ENCODE assay signal across 2 cellular contexts in genomic region chr11:75386912-75387311, GRCh38.
TF ChIP-seq lines count a peak whose summit lies in the region.

No MANE protein-coding gene starts in this region.

TF ChIP-seq in IMR-90, 13 proteins besides CTCF, POLR2A, EP300 and RAD21:
- no peak for TF ChIP-seq RCOR1 (IDR thresholded peaks at IDR 0.05; ENCODE audit: insufficient replicate concordance, low read length)
- no peak for TF ChIP-seq MXI1 (IDR thresholded peaks at IDR 0.05; ENCODE audit: borderline replicate concordance, low read depth, low read length)
- TF ChIP-seq FOS (IDR thresholded peaks at IDR 0.05; ENCODE audit: low read depth, low read length), result no peak
- no peak for TF ChIP-seq CEBPB (IDR thresholded peaks at IDR 0.05; ENCODE audit: low read depth, low read length)
- no peak for TF ChIP-seq USF2 (IDR thresholded peaks at IDR 0.05; ENCODE audit: low read depth, low read length)
- no peak for TF ChIP-seq SMC3 (IDR thresholded peaks at IDR 0.05; ENCODE audit: low read depth, low read length)

TF ChIP-seq in WTC11, 78 proteins besides CTCF, POLR2A, EP300 and RAD21:
- TF ChIP-seq TCF7 (CRISPR knock-in tag; IDR thresholded peaks at IDR 0.05; ENCODE audit: low read depth) (no peak), ETV6 (CRISPR knock-in tag; IDR thresholded peaks at IDR 0.05) (no peak), NR1H2 (CRISPR knock-in tag; IDR thresholded peaks at IDR 0.05) (no peak), ATF1 (CRISPR knock-in tag; IDR thresholded peaks at IDR 0.05) (no peak), USF1 (CRISPR knock-in tag; IDR thresholded peaks at IDR 0.05) (no peak), ZNF416 (CRISPR knock-in tag; IDR thresholded peaks at IDR 0.05) (no peak), ATF2 (CRISPR knock-in tag; IDR thresholded peaks at IDR 0.05; ENCODE audit: borderline replicate concordance, low read depth) (no peak), STAT6 (CRISPR knock-in tag; conservative IDR thresholded peaks at IDR 0.05; ENCODE audit: low read depth) (no peak)
- TF ChIP-seq, protein P1, sequence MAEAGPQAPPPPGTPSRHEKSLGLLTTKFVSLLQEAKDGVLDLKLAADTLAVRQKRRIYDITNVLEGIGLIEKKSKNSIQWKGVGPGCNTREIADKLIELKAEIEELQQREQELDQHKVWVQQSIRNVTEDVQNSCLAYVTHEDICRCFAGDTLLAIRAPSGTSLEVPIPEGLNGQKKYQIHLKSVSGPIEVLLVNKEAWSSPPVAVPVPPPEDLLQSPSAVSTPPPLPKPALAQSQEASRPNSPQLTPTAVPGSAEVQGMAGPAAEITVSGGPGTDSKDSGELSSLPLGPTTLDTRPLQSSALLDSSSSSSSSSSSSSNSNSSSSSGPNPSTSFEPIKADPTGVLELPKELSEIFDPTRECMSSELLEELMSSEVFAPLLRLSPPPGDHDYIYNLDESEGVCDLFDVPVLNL (CRISPR knock-in tag; IDR thresholded peaks at IDR 0.05; ENCODE audit: borderline replicate concordance, low read depth), result no peak
- TF ChIP-seq, protein P2, sequence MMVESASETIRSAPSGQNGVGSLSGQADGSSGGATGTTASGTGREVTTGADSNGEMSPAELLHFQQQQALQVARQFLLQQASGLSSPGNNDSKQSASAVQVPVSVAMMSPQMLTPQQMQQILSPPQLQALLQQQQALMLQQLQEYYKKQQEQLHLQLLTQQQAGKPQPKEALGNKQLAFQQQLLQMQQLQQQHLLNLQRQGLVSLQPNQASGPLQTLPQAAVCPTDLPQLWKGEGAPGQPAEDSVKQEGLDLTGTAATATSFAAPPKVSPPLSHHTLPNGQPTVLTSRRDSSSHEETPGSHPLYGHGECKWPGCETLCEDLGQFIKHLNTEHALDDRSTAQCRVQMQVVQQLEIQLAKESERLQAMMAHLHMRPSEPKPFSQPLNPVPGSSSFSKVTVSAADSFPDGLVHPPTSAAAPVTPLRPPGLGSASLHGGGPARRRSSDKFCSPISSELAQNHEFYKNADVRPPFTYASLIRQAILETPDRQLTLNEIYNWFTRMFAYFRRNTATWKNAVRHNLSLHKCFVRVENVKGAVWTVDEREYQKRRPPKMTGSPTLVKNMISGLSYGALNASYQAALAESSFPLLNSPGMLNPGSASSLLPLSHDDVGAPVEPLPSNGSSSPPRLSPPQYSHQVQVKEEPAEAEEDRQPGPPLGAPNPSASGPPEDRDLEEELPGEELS (CRISPR knock-in tag; IDR thresholded peaks at IDR 0.05), result no peak
- TF ChIP-seq, protein P3, sequence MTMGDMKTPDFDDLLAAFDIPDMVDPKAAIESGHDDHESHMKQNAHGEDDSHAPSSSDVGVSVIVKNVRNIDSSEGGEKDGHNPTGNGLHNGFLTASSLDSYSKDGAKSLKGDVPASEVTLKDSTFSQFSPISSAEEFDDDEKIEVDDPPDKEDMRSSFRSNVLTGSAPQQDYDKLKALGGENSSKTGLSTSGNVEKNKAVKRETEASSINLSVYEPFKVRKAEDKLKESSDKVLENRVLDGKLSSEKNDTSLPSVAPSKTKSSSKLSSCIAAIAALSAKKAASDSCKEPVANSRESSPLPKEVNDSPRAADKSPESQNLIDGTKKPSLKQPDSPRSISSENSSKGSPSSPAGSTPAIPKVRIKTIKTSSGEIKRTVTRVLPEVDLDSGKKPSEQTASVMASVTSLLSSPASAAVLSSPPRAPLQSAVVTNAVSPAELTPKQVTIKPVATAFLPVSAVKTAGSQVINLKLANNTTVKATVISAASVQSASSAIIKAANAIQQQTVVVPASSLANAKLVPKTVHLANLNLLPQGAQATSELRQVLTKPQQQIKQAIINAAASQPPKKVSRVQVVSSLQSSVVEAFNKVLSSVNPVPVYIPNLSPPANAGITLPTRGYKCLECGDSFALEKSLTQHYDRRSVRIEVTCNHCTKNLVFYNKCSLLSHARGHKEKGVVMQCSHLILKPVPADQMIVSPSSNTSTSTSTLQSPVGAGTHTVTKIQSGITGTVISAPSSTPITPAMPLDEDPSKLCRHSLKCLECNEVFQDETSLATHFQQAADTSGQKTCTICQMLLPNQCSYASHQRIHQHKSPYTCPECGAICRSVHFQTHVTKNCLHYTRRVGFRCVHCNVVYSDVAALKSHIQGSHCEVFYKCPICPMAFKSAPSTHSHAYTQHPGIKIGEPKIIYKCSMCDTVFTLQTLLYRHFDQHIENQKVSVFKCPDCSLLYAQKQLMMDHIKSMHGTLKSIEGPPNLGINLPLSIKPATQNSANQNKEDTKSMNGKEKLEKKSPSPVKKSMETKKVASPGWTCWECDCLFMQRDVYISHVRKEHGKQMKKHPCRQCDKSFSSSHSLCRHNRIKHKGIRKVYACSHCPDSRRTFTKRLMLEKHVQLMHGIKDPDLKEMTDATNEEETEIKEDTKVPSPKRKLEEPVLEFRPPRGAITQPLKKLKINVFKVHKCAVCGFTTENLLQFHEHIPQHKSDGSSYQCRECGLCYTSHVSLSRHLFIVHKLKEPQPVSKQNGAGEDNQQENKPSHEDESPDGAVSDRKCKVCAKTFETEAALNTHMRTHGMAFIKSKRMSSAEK (CRISPR knock-in tag; IDR thresholded peaks at IDR 0.05; ENCODE audit: borderline replicate concordance), result no peak
- TF ChIP-seq, protein P4, sequence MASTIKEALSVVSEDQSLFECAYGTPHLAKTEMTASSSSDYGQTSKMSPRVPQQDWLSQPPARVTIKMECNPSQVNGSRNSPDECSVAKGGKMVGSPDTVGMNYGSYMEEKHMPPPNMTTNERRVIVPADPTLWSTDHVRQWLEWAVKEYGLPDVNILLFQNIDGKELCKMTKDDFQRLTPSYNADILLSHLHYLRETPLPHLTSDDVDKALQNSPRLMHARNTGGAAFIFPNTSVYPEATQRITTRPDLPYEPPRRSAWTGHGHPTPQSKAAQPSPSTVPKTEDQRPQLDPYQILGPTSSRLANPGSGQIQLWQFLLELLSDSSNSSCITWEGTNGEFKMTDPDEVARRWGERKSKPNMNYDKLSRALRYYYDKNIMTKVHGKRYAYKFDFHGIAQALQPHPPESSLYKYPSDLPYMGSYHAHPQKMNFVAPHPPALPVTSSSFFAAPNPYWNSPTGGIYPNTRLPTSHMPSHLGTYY (CRISPR knock-in tag; IDR thresholded peaks at IDR 0.05), result no peak
